9 cellular contexts compared by ENCODE assay signal in the genomic region with DNA sequence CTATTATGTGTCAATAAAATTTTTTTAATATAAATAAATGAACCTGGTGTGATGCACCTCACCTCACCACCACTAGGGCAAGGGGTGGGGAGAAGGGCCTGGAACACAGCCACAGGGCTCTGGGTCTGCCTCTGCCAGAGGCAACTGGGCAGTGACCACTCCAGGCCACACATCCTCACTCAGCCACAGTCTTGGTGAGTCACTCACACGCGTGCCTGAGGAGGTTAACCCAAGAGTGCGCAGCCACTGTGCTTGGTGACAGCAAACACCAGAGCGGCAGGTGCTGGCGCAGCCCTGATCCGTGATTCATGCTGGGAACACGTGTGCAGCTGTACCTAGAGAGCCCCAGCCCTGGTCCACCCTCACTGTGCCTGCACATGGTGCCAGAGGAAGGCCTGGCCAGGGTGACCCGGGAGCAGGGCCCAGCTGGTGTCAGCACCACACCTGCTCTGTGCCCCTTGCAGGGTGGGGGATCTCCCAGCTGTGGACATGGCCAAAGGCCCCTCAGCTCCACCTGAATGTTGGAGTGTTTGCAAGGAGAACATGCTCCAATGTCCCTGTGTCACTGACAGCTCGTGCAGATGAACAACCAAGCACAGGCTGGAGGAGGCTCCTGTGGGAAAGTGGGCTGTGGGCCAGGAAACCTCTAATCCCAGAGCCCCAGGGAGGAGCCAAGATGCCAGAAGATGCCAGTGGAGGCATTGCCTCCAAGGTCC. TPM values are rescaled to one million over a fixed set of nuclear protein-coding genes. Genes with fewer than 3 reads are reported as not detected.
DNase-seq lines count a peak whose midpoint lies in the region; ATAC-seq and TF ChIP-seq lines count a peak whose summit lies in the region.
"Had no signal": no experiment of that assay in that cellular context is flagged by ENCODE, and none has a peak within 500 bp of the region (broad histone marks: within the 10 kb centered on the region; RNA-seq: fewer than 3 reads in every experiment).

No MANE protein-coding gene starts in this region.

- POLR2A ChIA-PET in A673 (lab: Charles Lee; ENCODE audit: low non-redundant PET) = no interaction called here

- TF ChIP-seq CTCF in A673 (conservative IDR thresholded peaks at IDR 0.05; ENCODE audit: low read depth, low read length) (peak; percentile 37; the same call in 1 of the 2 replicates), fibroblast of pulmonary artery (IDR thresholded peaks at IDR 0.05; ENCODE audit: low read length, missing control alignments) (peak; percentile 38), thoracic aorta (IDR thresholded peaks at IDR 0.05) (peak; percentile 43)

- intact Hi-C loops in A673 (cut with micrococcal nuclease; ENCODE audit: unreplicated experiment) = no loop called here

- in situ Hi-C loops in G401 (cut with HindIII; ENCODE audit: low sequenced_read_pairs) = no loop called here

- no peaks in the 10 kb centered on the region for H3K36me3 ChIP-seq in A673 (ENCODE audit: insufficient read depth, low read length, poor library complexity, severe bottlenecking)
- no peaks in the 10 kb centered on the region for H3K36me3 ChIP-seq in thoracic aorta

- ATAC-seq in thoracic aorta (ENCODE audit: insufficient number of reproducible peaks, low FRiP score, low read depth) (peak; percentile 32), GM18868 (IDR thresholded peaks at IDR 0.05; ENCODE audit: unreplicated experiment) (no peak)

- no peak overlapping the region for H3K4me3 ChIP-seq in A673 (ENCODE audit: low read depth, low read length, poor library complexity, severe bottlenecking)
- H3K4me3 ChIP-seq in fibroblast of pulmonary artery (replicated peaks; ENCODE audit: low read depth, low read length) = no peak overlapping the region
- H3K4me3 ChIP-seq in thoracic aorta = no peak overlapping the region

- CTCF ChIA-PET in A673 (lab: Charles Lee) = no interaction called here

- H3K4me1 ChIP-seq in A673 (ENCODE audit: insufficient read depth, low read length, poor library complexity, severe bottlenecking) (peaks cover 6% of the 10 kb centered on the region), thoracic aorta (ENCODE audit: control insufficient read depth in 1 of 2, low read depth in 2 of 2) (peaks cover 11 to 29% of the 10 kb centered on the region in 2 donors)

- H3K27ac ChIP-seq in A673 (ENCODE audit: low read depth, low read length, poor library complexity, severe bottlenecking) (no peak overlapping the region), thoracic aorta (peak overlapping the region; percentile 17 to 94)

- no TSS peak for BruUV-seq in A673 (replicated peaks; lab: Mats Ljungman, UMichigan)

- H3K27me3 ChIP-seq in A673 (replicated peaks; ENCODE audit: insufficient read depth, low read depth, low read length, poor library complexity) (no peaks in the 10 kb centered on the region), thoracic aorta (replicated peaks; ENCODE audit: insufficient read depth) (no peaks in the 10 kb centered on the region)
- H3K27me3 ChIP-seq: dorsolateral prefrontal cortex had no signal

- peak; percentile 41; the same call in 1 of the 2 replicates for TF ChIP-seq POLR2A in Raji (IDR thresholded peaks at IDR 0.05; ENCODE audit: insufficient read depth, low read depth, low read length)

- DNase-seq in A673 (ENCODE audit: low spot score) = peak; percentile 73
- DNase-seq in G401 (ENCODE audit: low spot score) = peak; percentile 75
- peak; percentile 33 for DNase-seq in fibroblast of pulmonary artery (ENCODE audit: low read depth)
- no peak for DNase-seq in thoracic aorta (ENCODE audit: low spot score)
- no peak for DNase-seq in effector CD4-positive, alpha-beta T cell
- DNase-seq in ecto neural progenitor cell (ENCODE audit: low spot score) = no peak

- H3K9me3 ChIP-seq in A673 (ENCODE audit: low read depth, low read length, poor library complexity, severe bottlenecking) (peaks cover 5% of the 10 kb centered on the region), thoracic aorta (no peaks in the 10 kb centered on the region)

RNA-seq across cellular contexts. Expression of gene SLC41A3, which starts 2.1 kb away (rescaled TPM):
- total RNA-seq in A673 (2021) (56.5 and 62.8 TPM in 2 replicates), thoracic aorta (100 to 1,000 TPM in 1 of 2 donors, 10 to 100 TPM in 1; 70.9 to 106 TPM)
- total RNA-seq in G401 (2014; rRNA removed; shearing (Covaris generic)) = 28.9 and 42.9 TPM in 2 replicates

Comparison
In these comparisons a context has a peak if more than half of its experiments do, and no peak if none do; other contexts are left out.
1. DNase-seq: peak in A673 (single experiment), G401 (single experiment) and fibroblast of pulmonary artery (single experiment); none in thoracic aorta (single experiment), effector CD4-positive, alpha-beta T cell (single experiment) and ecto neural progenitor cell (single experiment).
2. Peak in every context shown above with its lines, with median percentiles within 50 percentile points of each other: CTCF ChIP-seq.